11 cellular contexts compared by ENCODE assay signal in the genomic region with DNA sequence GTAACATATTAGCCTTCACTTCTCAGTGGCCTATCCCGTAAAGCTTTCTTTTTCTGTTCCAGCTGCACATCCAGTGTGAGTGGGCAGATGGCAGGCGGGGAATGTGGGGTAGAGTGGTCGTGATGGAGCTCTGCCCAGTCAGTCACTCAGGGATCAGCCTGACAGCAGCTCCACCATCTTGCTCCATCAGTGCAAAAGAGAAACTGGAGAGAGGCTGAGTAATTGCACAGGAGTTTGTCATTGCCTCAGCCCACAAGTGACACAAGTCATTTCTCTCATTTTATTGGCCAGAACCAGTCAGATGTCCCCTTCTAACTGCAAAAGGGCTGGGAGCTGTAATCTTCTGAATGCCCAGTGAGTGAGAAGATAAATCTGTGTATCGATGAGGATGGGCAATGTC.
"Had no signal": no experiment of that assay in that cellular context is flagged by ENCODE, and none has a peak within 500 bp of the region (broad histone marks: within the 10 kb centered on the region; RNA-seq: fewer than 3 reads in every experiment).

No MANE protein-coding gene starts in this region.

- ATAC-seq: psoas muscle had no signal

- H3K4me3 ChIP-seq: dorsolateral prefrontal cortex, psoas muscle, sigmoid colon, stomach had no signal

- H3K27me3 ChIP-seq: dorsolateral prefrontal cortex, sigmoid colon, stomach had no signal

- H3K27ac Mint-ChIP-seq: nephron progenitor cell had no signal

- H3K4me1 Mint-ChIP-seq: nephron progenitor cell had no signal

- H3K9me3 Mint-ChIP-seq: nephron progenitor cell had no signal

- H3K4me1 ChIP-seq: psoas muscle, sigmoid colon, stomach had no signal

- H3K27ac ChIP-seq: dorsolateral prefrontal cortex, psoas muscle, sigmoid colon, stomach, VCaP had no signal

- FAIRE-seq: astrocyte, urothelium cell line had no signal

- H3K4me3 Mint-ChIP-seq: nephron progenitor cell had no signal

- H3K36me3 ChIP-seq: sigmoid colon, stomach had no signal

- H3K9me3 ChIP-seq: psoas muscle, sigmoid colon had no signal

- DNase-seq: activated CD4-positive, alpha-beta T cell treated with anti-CD3 and anti-CD28 coated beads for 48 hours; activated gamma-delta T cell treated with Interleukin-2 at 50 U/mL for 16 hours; dorsolateral prefrontal cortex; hippocampal formation; nephron progenitor cell; psoas muscle; sigmoid colon; stomach had no signal
